Comparison of ENCODE assay signal across 9 cellular contexts in genomic region chr16:4768549-4769305, GRCh38. TPM values are rescaled to one million over a fixed set of nuclear protein-coding genes. Genes with fewer than 3 reads are reported as not detected.
DNase-seq lines count a peak whose midpoint lies in the region; ATAC-seq and TF ChIP-seq lines count a peak whose summit lies in the region.
"Had no signal": no experiment of that assay in that cellular context is flagged by ENCODE, and none has a peak within 500 bp of the region (broad histone marks: within the 10 kb centered on the region; RNA-seq: fewer than 3 reads in every experiment).

No MANE protein-coding gene starts in this region.

- TF ChIP-seq CTCF in left lung (IDR thresholded peaks at IDR 0.05) = no peak

- no peaks in the 10 kb centered on the region for H3K9me3 ChIP-seq in left lung

- intact Hi-C loops in left lung (cut with DNase I) = no loop called here

- H3K36me3 ChIP-seq in left lung = peaks cover 0 to 15% of the 10 kb centered on the region in 2 donors

- H3K4me1 ChIP-seq in left lung = peaks cover 13 to 33% of the 10 kb centered on the region in 2 donors

- peak; percentile 59 for ATAC-seq in GM19043 (IDR thresholded peaks at IDR 0.05; ENCODE audit: low read depth, unreplicated experiment)
- peak; percentile 74 for ATAC-seq in HG03432 (IDR thresholded peaks at IDR 0.05; ENCODE audit: unreplicated experiment)
- peak; percentile 90 for ATAC-seq in left lung

- peak overlapping the region; percentile 87 to 89 for H3K27ac ChIP-seq in left lung

- peak overlapping the region; percentile 47 to 99 for H3K4me3 ChIP-seq in left lung

- H3K27me3 ChIP-seq in left lung = no peaks in the 10 kb centered on the region

- peak; percentile 98 for DNase-seq in Ammon's horn (ENCODE audit: low spot score)
- peak; percentile 87 for DNase-seq in NCI-H524 treated with DMSO at 0.1 percent for 48 hours (lab: John Stamatoyannopoulos, UW)
- peak; percentile 70 to 84 for DNase-seq in activated CD4-positive, alpha-beta T cell treated with anti-CD3 and anti-CD28 coated beads, Interleukin-2, amount 50 U/mL, for 24 hours (ENCODE audit: low read depth in 1 of 2, low spot score in 1 of 2)
- peak; percentile 96 for DNase-seq in dermis blood vessel endothelial cell
- DNase-seq in left lung = peak; percentile 97 to 98
- DNase-seq in stimulated activated CD4-positive, alpha-beta T cell treated with anti-CD3 and anti-CD28 coated beads, Interleukin-2, amount 100 ng/mL, for 24 hours = peak; percentile 90 to 96

RNA-seq across cellular contexts. Expression of gene ZNF500, which starts 1.8 kb away (rescaled TPM):
- total RNA-seq in dermis blood vessel endothelial cell = 9.7 and 10.9 TPM in 2 replicates
- total RNA-seq in left lung = 10 to 100 TPM; 12.5 to 13.6 TPM

RNA-seq across cellular contexts. Expression of gene SEPTIN12, which starts 19.4 kb away (rescaled TPM):
- not detected in 2 replicates for total RNA-seq in dermis blood vessel endothelial cell
- not detected for total RNA-seq in left lung
- total RNA-seq: T-helper 2 cell treated with Interferon-gamma antibody and Interleukin-4, amounts not matched to agents 100 ng/mL and 5 ng/mL, for 36 hours had no signal

RNA-seq across cellular contexts. Expression of gene SMIM22, which starts 26.4 kb away (rescaled TPM):
- total RNA-seq in dermis blood vessel endothelial cell = not detected in 2 replicates
- total RNA-seq in left lung = 10 to 100 TPM; 28.6 to 40.5 TPM
- total RNA-seq: T-helper 2 cell treated with Interferon-gamma antibody and Interleukin-4, amounts not matched to agents 100 ng/mL and 5 ng/mL, for 36 hours had no signal

RNA-seq across cellular contexts. Expression of gene ROGDI, which starts 33.7 kb away (rescaled TPM):
- total RNA-seq in dermis blood vessel endothelial cell (22.5 and 22.8 TPM in 2 replicates), left lung (10 to 100 TPM; 19.3 to 27.3 TPM)

RNA-seq across cellular contexts. Expression of gene DNAAF8, which starts 34.4 kb away (rescaled TPM):
- total RNA-seq in dermis blood vessel endothelial cell = 0.70 and 1.7 TPM in 2 replicates
- 1 to 10 TPM; 1.2 to 4.2 TPM for total RNA-seq in left lung

Comparison
In these comparisons a context has a peak if more than half of its experiments do, and no peak if none do; other contexts are left out.
1. Peak in every context shown above with its lines: DNase-seq, ATAC-seq, H3K4me3 ChIP-seq and H3K27ac ChIP-seq.
2. RNA of gene SMIM22, which starts 26.4 kb away (total RNA-seq): 28.6 to 40.5 TPM in left lung; not detected in dermis blood vessel endothelial cell; every median in the first group is over 10 times any median in the second.